8 cellular contexts compared by ENCODE assay signal in genomic region chr6:125780540-125781306, GRCh38. TPM values are rescaled to one million over a fixed set of nuclear protein-coding genes. Genes with fewer than 3 reads are reported as not detected.
A peak's percentile ranks its signal among the peaks of the same experiment; 100 is the strongest.
DNase-seq lines count a peak whose midpoint lies in the region; ATAC-seq, FAIRE-seq and TF ChIP-seq lines count a peak whose summit lies in the region.

No MANE protein-coding gene starts in this region.

- H3K9me3 ChIP-seq in hepatocyte (ENCODE audit: low read depth) = no peaks in the 10 kb centered on the region
- H3K9me3 ChIP-seq in sigmoid colon = no peaks in the 10 kb centered on the region

- peak in 1 of 4 donors; percentile 1 for TF ChIP-seq EP300 in sigmoid colon (IDR thresholded peaks at IDR 0.05)

- H3K27ac Mint-ChIP-seq in progenitor cell of endocrine pancreas = no peak overlapping the region

- H3K9me3 Mint-ChIP-seq in progenitor cell of endocrine pancreas (ENCODE audit: low read depth) = peaks cover 4% of the 10 kb centered on the region

- TF ChIP-seq CTCF in hepatocyte (IDR thresholded peaks at IDR 0.05; ENCODE audit: poor library complexity) (no peak), sigmoid colon (IDR thresholded peaks at IDR 0.05) (no peak), progenitor cell of endocrine pancreas (IDR thresholded peaks at IDR 0.05; ENCODE audit: unreplicated experiment) (no peak)

- H4K20me1 ChIP-seq in hepatocyte (ENCODE audit: insufficient read depth, poor library complexity, severe bottlenecking) = no peaks in the 10 kb centered on the region

- ATAC-seq in HG02571 (IDR thresholded peaks at IDR 0.05; ENCODE audit: unreplicated experiment) = peak; percentile 78
- ATAC-seq in SK-N-SH treated with all-trans-retinoic acid at 6 μM for 48 hours = peak; percentile 82

- peak overlapping the region; percentile 49 for H3K4me3 ChIP-seq in hepatocyte
- peak overlapping the region; percentile 38 to 65 (median 56) for H3K4me3 ChIP-seq in sigmoid colon

- no peak overlapping the region for H3K4me3 Mint-ChIP-seq in progenitor cell of endocrine pancreas (ENCODE audit: low read depth)

- peaks cover 16% of the 10 kb centered on the region for H3K4me1 Mint-ChIP-seq in progenitor cell of endocrine pancreas (ENCODE audit: low read depth)

- H3K27me3 Mint-ChIP-seq in progenitor cell of endocrine pancreas = no peaks in the 10 kb centered on the region

- DNase-seq in GM12891 (ENCODE audit: insufficient read length, low spot score) = no peak
- DNase-seq in NAMALWA (ENCODE audit: low spot score) = peak; percentile 95
- peak; percentile 78 for DNase-seq in amniotic epithelial cell (ENCODE audit: low read depth)
- DNase-seq in hepatocyte (ENCODE audit: low spot score) = peak; percentile 71
- DNase-seq in sigmoid colon = peak; percentile 74
- DNase-seq in progenitor cell of endocrine pancreas (ENCODE audit: low spot score, unreplicated experiment) = no peak

- WGBS in hepatocyte (ENCODE audit: low lambda C conversion rate, missing lambda C conversion rate) = under 1% methylated on average over 28 of the region's 28 CpGs
- WGBS in sigmoid colon, 2 donors = 0% methylated on average over 28 of the region's 28 CpGs

- no peaks in the 10 kb centered on the region for H3K9me2 ChIP-seq in hepatocyte (replicated peaks; ENCODE audit: insufficient read depth)

- H3K27ac ChIP-seq in hepatocyte (peak overlapping the region; percentile 92), sigmoid colon (peak overlapping the region; percentile 82 to 94 (median 88))

- peak; percentile 93 for FAIRE-seq in GM12891 (lab: Jason Lieb, UNC)

- peaks cover 17% of the 10 kb centered on the region for H3K79me2 ChIP-seq in hepatocyte

- H3K4me2 ChIP-seq in hepatocyte = peak overlapping the region; percentile 80

- H3K27me3 ChIP-seq in hepatocyte (no peaks in the 10 kb centered on the region), sigmoid colon (no peaks in the 10 kb centered on the region)

- no peaks in the 10 kb centered on the region for H3K36me3 ChIP-seq in hepatocyte (replicated peaks; ENCODE audit: insufficient read depth, low read depth)
- no peaks in the 10 kb centered on the region for H3K36me3 ChIP-seq in sigmoid colon

- peak overlapping the region; percentile 78 for H2AFZ ChIP-seq in hepatocyte

- intact Hi-C loops in sigmoid colon (cut with DNase I) = loop anchor here (2.0 to 10.0 kb wide), 4 partner anchors 32 to 816 kb away; partner anchors contain the start of genes HEY2, RNF217, TPD52L1 and TRMT11

- no peaks in the 10 kb centered on the region for H3K36me3 Mint-ChIP-seq in progenitor cell of endocrine pancreas (ENCODE audit: insufficient read depth)

- H3K4me1 ChIP-seq in hepatocyte (ENCODE audit: insufficient read depth) (no peaks in the 10 kb centered on the region), sigmoid colon (peaks cover 0 to 11% (median 5%) of the 10 kb centered on the region in 4 donors)

- peak; percentile 96 for TF ChIP-seq POLR2A in GM12891 (IDR thresholded peaks at IDR 0.05; ENCODE audit: low read depth, low read length)
- peak in 1 of 2 donors; percentile 13 for TF ChIP-seq POLR2A in sigmoid colon (IDR thresholded peaks at IDR 0.05)

TF ChIP-seq in GM12891, 5 proteins besides CTCF, POLR2A, EP300 and RAD21:
- peak; percentile 79 for TF ChIP-seq POLR2AphosphoS5 (IDR thresholded peaks at IDR 0.05; ENCODE audit: low read depth, low read length)
- 0 out of 2 replicates have a peak, but pooled peaks have one; percentile 39 for TF ChIP-seq POU2F2 (IDR thresholded peaks at IDR 0.05; ENCODE audit: low read depth, low read length)
- TF ChIP-seq PAX5 (IDR thresholded peaks at IDR 0.05; ENCODE audit: insufficient read depth, low read length, severe bottlenecking) = no peak
- TF ChIP-seq TAF1 (IDR thresholded peaks at IDR 0.05; ENCODE audit: low read depth, low read length) = peak; percentile 73; the same call in 1 of the 2 replicates

TF ChIP-seq in SK-N-SH treated with all-trans-retinoic acid at 6 μM for 48 hours, 23 proteins besides CTCF, POLR2A, EP300 and RAD21:
- TF ChIP-seq TSHZ2 (CRISPR knock-in tag; IDR thresholded peaks at IDR 0.05) (0 out of 2 replicates have a peak, but pooled peaks have one; percentile 51), ZC3H10 (CRISPR knock-in tag; IDR thresholded peaks at IDR 0.05) (no peak)

RNA-seq across cellular contexts. Expression of gene NCOA7, which starts 10.0 kb away (rescaled TPM):
- 25.1 TPM for polyA plus RNA-seq in GM12891 (2012; ENCODE audit: low read depth, missing spikeins)
- total RNA-seq in hepatocyte (34.1 and 42.0 TPM in 2 replicates), sigmoid colon (10 to 100 TPM; 21.3 to 28.6 (median 26.3) TPM), progenitor cell of endocrine pancreas (13.6 and 18.0 TPM in 2 replicates)
- polyA plus RNA-seq in hepatocyte (17.3 and 22.6 TPM in 2 replicates), sigmoid colon (10 to 100 TPM; 15.6 to 48.3 (median 39.6) TPM)

RNA-seq across cellular contexts. Expression of gene HEY2, which starts 31.3 kb away (rescaled TPM):
- polyA plus RNA-seq in GM12891 (2012; ENCODE audit: low read depth, missing spikeins) = 0.14 TPM
- total RNA-seq in hepatocyte (0.47 and 0.80 TPM in 2 replicates), sigmoid colon (1 to 10 TPM; 1.3 to 3.9 (median 2.1) TPM), progenitor cell of endocrine pancreas (1.4 and 2.3 TPM in 2 replicates)
- polyA plus RNA-seq in hepatocyte (0.27 and 0.40 TPM in 2 replicates), sigmoid colon (1 to 10 TPM in 1 of 3 donors, not detected in 2; 1.2 TPM)

Comparison
In these comparisons a context has a peak if more than half of its experiments do, and no peak if none do; other contexts are left out.
1. DNase-seq: peak in NAMALWA (single experiment), amniotic epithelial cell (single experiment), hepatocyte (single experiment) and sigmoid colon (single experiment); none in GM12891 (single experiment) and progenitor cell of endocrine pancreas (single experiment).